Comparison of ENCODE assay signal across 21 cellular contexts in genomic region chr22:31723699-31724098, GRCh38. TPM values are rescaled to one million over a fixed set of nuclear protein-coding genes. Genes with fewer than 3 reads are reported as not detected.
DNase-seq lines count a peak whose midpoint lies in the region; ATAC-seq and TF ChIP-seq lines count a peak whose summit lies in the region.
"Had no signal": no experiment of that assay in that cellular context is flagged by ENCODE, and none has a peak within 500 bp of the region (broad histone marks: within the 10 kb centered on the region; RNA-seq: fewer than 3 reads in every experiment).

No MANE protein-coding gene starts in this region.

- no peak overlapping the region for H3K27ac ChIP-seq in HEK293 (ENCODE audit: extremely low read depth, low read depth, low read length)
- no peak overlapping the region for H3K27ac ChIP-seq in coronary artery
- H3K27ac ChIP-seq: BLaER1 treated with 17β-estradiol and CSF1 and Interleukin-3, amounts not matched to agents 10 nM and 100 nM had no signal

- POLR2A ChIA-PET in activated CD4-positive, alpha-beta memory T cell treated with anti-CD3 and anti-CD28 coated beads, Interleukin-2, amount 10 ng/mL, durations not matched to agents 7 days and 5 days (lab: Charles Lee) = no interaction called here
- POLR2A ChIA-PET in activated CD4-positive, alpha-beta memory T cell treated with anti-CD3 and anti-CD28 coated beads for 36 hours (lab: Charles Lee) = interaction anchor here (1.0 kb wide), 1 partner anchor 48 kb away, joined by 3 read pairs; no protein-coding TSS in a partner anchor
- POLR2A ChIA-PET in HEK293 (lab: Yijun Ruan, JAX) = interaction anchor here (0.8 to 1.6 kb wide), 2 partner anchors 11 to 47 kb away, joined by 3 read pairs; no protein-coding TSS in a partner anchor

- no peak overlapping the region for H3K4me3 Mint-ChIP-seq in activated CD4-positive, alpha-beta memory T cell treated with anti-CD3 and anti-CD28 coated beads, Interleukin-2, amount 10 ng/mL, durations not matched to agents 7 days and 5 days
- H3K4me3 Mint-ChIP-seq in activated CD4-positive, alpha-beta memory T cell treated with anti-CD3 and anti-CD28 coated beads for 36 hours = no peak overlapping the region
- H3K4me3 Mint-ChIP-seq in memory B cell (no peak overlapping the region), nephron progenitor cell (no peak overlapping the region)
- no peak overlapping the region for H3K4me3 Mint-ChIP-seq in activated T-helper 17 cell treated with anti-CD3 and anti-CD28 coated beads, Interleukin-2, amount 50 U/mL, for 72 hours
- H3K4me3 Mint-ChIP-seq: B cell; CD8-positive, alpha-beta memory T cell; GM23338; HFFc6; IgD-negative memory B cell had no signal

- H3K36me3 Mint-ChIP-seq in activated CD4-positive, alpha-beta memory T cell treated with anti-CD3 and anti-CD28 coated beads, Interleukin-2, amount 10 ng/mL, durations not matched to agents 7 days and 5 days (ENCODE audit: low read depth) = peaks cover 40% of the 10 kb centered on the region
- H3K36me3 Mint-ChIP-seq in activated CD4-positive, alpha-beta memory T cell treated with anti-CD3 and anti-CD28 coated beads for 36 hours = peaks cover 19% of the 10 kb centered on the region
- H3K36me3 Mint-ChIP-seq in memory B cell (peaks cover 6% of the 10 kb centered on the region), nephron progenitor cell (ENCODE audit: low read depth) (peaks cover 58% of the 10 kb centered on the region)
- H3K36me3 Mint-ChIP-seq in activated T-helper 17 cell treated with anti-CD3 and anti-CD28 coated beads, Interleukin-2, amount 50 U/mL, for 72 hours (ENCODE audit: low read depth) = peaks cover 80% of the 10 kb centered on the region

- no peaks in the 10 kb centered on the region for H3K27me3 Mint-ChIP-seq in activated CD4-positive, alpha-beta memory T cell treated with anti-CD3 and anti-CD28 coated beads, Interleukin-2, amount 10 ng/mL, durations not matched to agents 7 days and 5 days
- H3K27me3 Mint-ChIP-seq in activated CD4-positive, alpha-beta memory T cell treated with anti-CD3 and anti-CD28 coated beads for 36 hours = no peaks in the 10 kb centered on the region
- H3K27me3 Mint-ChIP-seq in memory B cell = no peaks in the 10 kb centered on the region
- peaks cover 3% of the 10 kb centered on the region for H3K27me3 Mint-ChIP-seq in nephron progenitor cell (ENCODE audit: low read depth, poor library complexity)
- no peaks in the 10 kb centered on the region for H3K27me3 Mint-ChIP-seq in activated T-helper 17 cell treated with anti-CD3 and anti-CD28 coated beads, Interleukin-2, amount 50 U/mL, for 72 hours
- H3K27me3 Mint-ChIP-seq: B cell; CD8-positive, alpha-beta memory T cell; IgD-negative memory B cell had no signal

- intact Hi-C loops in activated CD4-positive, alpha-beta memory T cell treated with anti-CD3 and anti-CD28 coated beads for 36 hours (cut with micrococcal nuclease) = no loop called here

- H3K4me1 Mint-ChIP-seq in activated CD4-positive, alpha-beta memory T cell treated with anti-CD3 and anti-CD28 coated beads, Interleukin-2, amount 10 ng/mL, durations not matched to agents 7 days and 5 days = no peaks in the 10 kb centered on the region
- H3K4me1 Mint-ChIP-seq in activated CD4-positive, alpha-beta memory T cell treated with anti-CD3 and anti-CD28 coated beads for 36 hours (ENCODE audit: low read depth) = no peaks in the 10 kb centered on the region
- H3K4me1 Mint-ChIP-seq in memory B cell = peaks cover 5% of the 10 kb centered on the region
- H3K4me1 Mint-ChIP-seq in nephron progenitor cell = no peaks in the 10 kb centered on the region
- H3K4me1 Mint-ChIP-seq in activated T-helper 17 cell treated with anti-CD3 and anti-CD28 coated beads, Interleukin-2, amount 50 U/mL, for 72 hours = no peaks in the 10 kb centered on the region
- H3K4me1 Mint-ChIP-seq: GM23338 had no signal

- TF ChIP-seq CTCF in HEK293 (tag by site-specific recombination; IDR thresholded peaks at IDR 0.05) = no peak
- no peak for TF ChIP-seq CTCF in nephron progenitor cell (IDR thresholded peaks at IDR 0.05)
- TF ChIP-seq CTCF in coronary artery (IDR thresholded peaks at IDR 0.05) = no peak

- H3K4me3 ChIP-seq in HEK293 (ENCODE audit: low read depth, low read length) = no peak overlapping the region
- no peak overlapping the region for H3K4me3 ChIP-seq in coronary artery
- H3K4me3 ChIP-seq: BLaER1 treated with 17β-estradiol and CSF1 and Interleukin-3, amounts not matched to agents 10 nM and 100 nM; GM23338 had no signal

- no peaks in the 10 kb centered on the region for H3K4me1 ChIP-seq in HEK293 (ENCODE audit: control insufficient read depth, insufficient read depth, low read length)

- peak overlapping the region; percentile 31 for H3K27ac Mint-ChIP-seq in activated CD4-positive, alpha-beta memory T cell treated with anti-CD3 and anti-CD28 coated beads, Interleukin-2, amount 10 ng/mL, durations not matched to agents 7 days and 5 days
- H3K27ac Mint-ChIP-seq in activated CD4-positive, alpha-beta memory T cell treated with anti-CD3 and anti-CD28 coated beads for 36 hours = no peak overlapping the region
- H3K27ac Mint-ChIP-seq in memory B cell (peak overlapping the region; percentile 31), nephron progenitor cell (no peak overlapping the region)
- H3K27ac Mint-ChIP-seq in activated T-helper 17 cell treated with anti-CD3 and anti-CD28 coated beads, Interleukin-2, amount 50 U/mL, for 72 hours = no peak overlapping the region
- H3K27ac Mint-ChIP-seq: B cell, GM23338, HFFc6, IgD-negative memory B cell had no signal

- peaks cover 54 to 57% of the 10 kb centered on the region in 2 experiments for H3K36me3 ChIP-seq in HEK293 (ENCODE audit: control insufficient read depth in 2 of 2, insufficient read depth in 1 of 2, low read length in 2 of 2)

- DNase-seq in activated CD4-positive, alpha-beta memory T cell treated with anti-CD3 and anti-CD28 coated beads, Interleukin-2, amount 10 ng/mL, durations not matched to agents 7 days and 5 days = no peak
- no peak for DNase-seq in activated CD4-positive, alpha-beta memory T cell treated with anti-CD3 and anti-CD28 coated beads for 36 hours
- DNase-seq in memory B cell (ENCODE audit: low spot score in 2 of 2) = no peak
- no peak for DNase-seq in nephron progenitor cell
- no peak for DNase-seq in coronary artery (ENCODE audit: low spot score)
- DNase-seq: 8988T; CD8-positive, alpha-beta memory T cell; COR-L47; DMS 273 treated with DMSO at 0.1 percent for 48 hours; DMS53; DND-41; EL; HCEC 1CT; HFFc6 had no signal

- ATAC-seq in memory B cell (ENCODE audit: low read depth) = no peak
- ATAC-seq in activated T-helper 17 cell treated with anti-CD3 and anti-CD28 coated beads, Interleukin-2, amount 50 U/mL, for 72 hours (replicated peaks) = no peak
- ATAC-seq: GM23338, HepG2 had no signal

- no peaks in the 10 kb centered on the region for H3K9me3 Mint-ChIP-seq in activated CD4-positive, alpha-beta memory T cell treated with anti-CD3 and anti-CD28 coated beads, Interleukin-2, amount 10 ng/mL, durations not matched to agents 7 days and 5 days
- H3K9me3 Mint-ChIP-seq in activated CD4-positive, alpha-beta memory T cell treated with anti-CD3 and anti-CD28 coated beads for 36 hours = no peaks in the 10 kb centered on the region
- H3K9me3 Mint-ChIP-seq in memory B cell (no peaks in the 10 kb centered on the region), nephron progenitor cell (peaks cover 3% of the 10 kb centered on the region)
- H3K9me3 Mint-ChIP-seq in activated T-helper 17 cell treated with anti-CD3 and anti-CD28 coated beads, Interleukin-2, amount 50 U/mL, for 72 hours = no peaks in the 10 kb centered on the region
- H3K9me3 Mint-ChIP-seq: CD8-positive, alpha-beta memory T cell; GM23338; HFFc6; IgD-negative memory B cell had no signal

- H3K9me3 ChIP-seq in HEK293 (ENCODE audit: control insufficient read depth, insufficient read depth, low read depth, low read length) = no peaks in the 10 kb centered on the region
- H3K9me3 ChIP-seq: BLaER1 treated with 17β-estradiol and CSF1 and Interleukin-3, amounts not matched to agents 10 nM and 100 nM had no signal

- CTCF ChIA-PET in activated CD4-positive, alpha-beta memory T cell treated with anti-CD3 and anti-CD28 coated beads, Interleukin-2, amount 10 ng/mL, durations not matched to agents 7 days and 5 days (lab: Charles Lee) = no interaction called here
- CTCF ChIA-PET in activated CD4-positive, alpha-beta memory T cell treated with anti-CD3 and anti-CD28 coated beads for 36 hours (lab: Charles Lee) = no interaction called here
- CTCF ChIA-PET in HEK293 (lab: Yijun Ruan, JAX) = interaction anchor here (0.9 kb wide), 2 partner anchors 9 to 247 kb away, joined by 3 to 4 read pairs; no protein-coding TSS in a partner anchor

TF ChIP-seq in HEK293, 187 proteins besides CTCF, POLR2A, EP300 and RAD21:
- TF ChIP-seq ZNF169 (tag by site-specific recombination; IDR thresholded peaks at IDR 0.05) (no peak), ZBTB44 (tag by site-specific recombination; IDR thresholded peaks at IDR 0.05) (peak; percentile 41), ZNF549 (tag by site-specific recombination; IDR thresholded peaks at IDR 0.05) (peak; percentile 69)
TF ChIP-seq in HEK293: peak in this region for 2.

RNA-seq across cellular contexts. Expression of gene PRR14L, which starts 26.2 kb away (rescaled TPM):
- total RNA-seq in activated CD4-positive, alpha-beta memory T cell treated with anti-CD3 and anti-CD28 coated beads, Interleukin-2, amount 10 ng/mL, durations not matched to agents 7 days and 5 days = 10 to 100 TPM; 56.3 to 61.3 TPM
- 10 to 100 TPM; 41.3 to 45.2 TPM for total RNA-seq in activated CD4-positive, alpha-beta memory T cell treated with anti-CD3 and anti-CD28 coated beads for 36 hours
- total RNA-seq in activated T-helper 17 cell treated with anti-CD3 and anti-CD28 coated beads, Interleukin-2, amount 50 U/mL, for 72 hours = 10 to 100 TPM; 62.8 to 75.3 TPM

RNA-seq across cellular contexts. Expression of gene DEPDC5, which starts 30.1 kb away (rescaled TPM):
- total RNA-seq in activated CD4-positive, alpha-beta memory T cell treated with anti-CD3 and anti-CD28 coated beads, Interleukin-2, amount 10 ng/mL, durations not matched to agents 7 days and 5 days = 10 to 100 TPM; 32.8 to 33.7 TPM
- total RNA-seq in activated CD4-positive, alpha-beta memory T cell treated with anti-CD3 and anti-CD28 coated beads for 36 hours = 10 to 100 TPM; 27.5 to 31.6 TPM
- total RNA-seq in activated T-helper 17 cell treated with anti-CD3 and anti-CD28 coated beads, Interleukin-2, amount 50 U/mL, for 72 hours = 10 to 100 TPM; 50.0 to 57.1 TPM

Comparison
In these comparisons a context has a peak if more than half of its experiments do, and no peak if none do; other contexts are left out.
1. H3K27ac Mint-ChIP-seq: peak in activated CD4-positive, alpha-beta memory T cell treated with anti-CD3 and anti-CD28 coated beads, Interleukin-2, amount 10 ng/mL, durations not matched to agents 7 days and 5 days (single experiment) and memory B cell (single experiment); none in activated CD4-positive, alpha-beta memory T cell treated with anti-CD3 and anti-CD28 coated beads for 36 hours (single experiment), nephron progenitor cell (single experiment) and activated T-helper 17 cell treated with anti-CD3 and anti-CD28 coated beads, Interleukin-2, amount 50 U/mL, for 72 hours (single experiment).